16 cellular contexts compared by ENCODE assay signal in the genomic region with DNA sequence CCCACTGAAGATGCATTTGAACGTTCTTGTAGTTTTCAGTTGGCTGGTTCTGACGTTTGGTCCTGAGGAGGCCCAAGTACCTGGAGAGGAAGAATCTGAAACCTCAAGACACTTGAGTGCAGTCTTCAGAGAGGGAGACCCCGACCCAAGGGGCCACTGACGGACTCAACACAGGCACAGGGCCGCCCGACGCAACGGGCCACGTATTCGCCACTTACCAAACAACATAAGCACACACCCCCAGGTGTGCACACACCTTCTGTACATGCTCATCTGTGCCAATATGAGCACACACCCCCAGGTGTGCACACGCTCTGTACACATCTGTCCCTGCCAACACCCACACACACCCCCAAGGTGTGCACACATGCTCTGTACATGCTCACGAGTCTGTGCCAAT.
A peak's percentile ranks its signal among the peaks of the same experiment; 100 is the strongest.
DNase-seq lines count a peak whose midpoint lies in the region; ATAC-seq and TF ChIP-seq lines count a peak whose summit lies in the region.
"Had no signal": no experiment of that assay in that cellular context is flagged by ENCODE, and none has a peak within 500 bp of the region (broad histone marks: within the 10 kb centered on the region; RNA-seq: fewer than 3 reads in every experiment).

No MANE protein-coding gene starts in this region.

- H3K27ac Mint-ChIP-seq in naive B cell (no peak overlapping the region), type B pancreatic cell (peak overlapping the region; percentile 79)
- no peak overlapping the region for H3K27ac Mint-ChIP-seq in activated naive CD4-positive, alpha-beta T cell treated with anti-CD3 and anti-CD28 coated beads for 36 hours

- H3K4me1 Mint-ChIP-seq in naive B cell (peaks cover 25 to 31% (median 27%) of the 10 kb centered on the region in 3 donors), type B pancreatic cell (ENCODE audit: unreplicated experiment) (peaks cover 69% of the 10 kb centered on the region)
- H3K4me1 Mint-ChIP-seq in activated naive CD4-positive, alpha-beta T cell treated with anti-CD3 and anti-CD28 coated beads for 36 hours (ENCODE audit: low read depth), result peaks cover 10% of the 10 kb centered on the region

- H3K36me3 Mint-ChIP-seq in naive B cell (no peaks in the 10 kb centered on the region), type B pancreatic cell (peaks cover 10% of the 10 kb centered on the region)
- H3K36me3 Mint-ChIP-seq in activated naive CD4-positive, alpha-beta T cell treated with anti-CD3 and anti-CD28 coated beads for 36 hours (ENCODE audit: low read depth), result no peaks in the 10 kb centered on the region

- peaks cover 0 to 4% (median 0%) of the 10 kb centered on the region in 7 donors for H3K9me3 Mint-ChIP-seq in naive B cell
- H3K9me3 Mint-ChIP-seq in type B pancreatic cell, result no peaks in the 10 kb centered on the region
- no peaks in the 10 kb centered on the region for H3K9me3 Mint-ChIP-seq in activated naive CD4-positive, alpha-beta T cell treated with anti-CD3 and anti-CD28 coated beads for 36 hours
- H3K9me3 Mint-ChIP-seq: H9 had no signal

- ATAC-seq in naive B cell (ENCODE audit: low read depth in 2 of 2) (no peak), HG03175 (IDR thresholded peaks at IDR 0.05; ENCODE audit: unreplicated experiment) (no peak), HG03196 (IDR thresholded peaks at IDR 0.05; ENCODE audit: unreplicated experiment) (no peak)

- H3K36me3 ChIP-seq in OCI-LY7 (ENCODE audit: insufficient read depth, low read length) (no peaks in the 10 kb centered on the region), esophagus muscularis mucosa (no peaks in the 10 kb centered on the region)

- no peak for TF ChIP-seq POLR2A in esophagus muscularis mucosa (IDR thresholded peaks at IDR 0.05; ENCODE audit: low read depth)

- CTCF ChIA-PET in OCI-LY7 (lab: Charles Lee; ENCODE audit: unreplicated experiment), result no interaction called here
- CTCF ChIA-PET in activated naive CD4-positive, alpha-beta T cell treated with anti-CD3 and anti-CD28 coated beads for 36 hours (lab: Charles Lee), result no interaction called here

- H3K4me3 Mint-ChIP-seq in naive B cell, result peak overlapping the region in 6 of 8 donors; percentile 40 to 82 (median 76)
- H3K4me3 Mint-ChIP-seq in type B pancreatic cell, result no peak overlapping the region
- H3K4me3 Mint-ChIP-seq in activated naive CD4-positive, alpha-beta T cell treated with anti-CD3 and anti-CD28 coated beads for 36 hours, result no peak overlapping the region
- H3K4me3 Mint-ChIP-seq: H9 had no signal

- no peak for TF ChIP-seq EP300 in esophagus muscularis mucosa (IDR thresholded peaks at IDR 0.05)

- peak overlapping the region; percentile 50; the same call in 1 of the 2 replicates for H2AFZ ChIP-seq in OCI-LY7 (ENCODE audit: low read length)

- peak overlapping the region; percentile 5 for H3K4me3 ChIP-seq in OCI-LY7 (ENCODE audit: low read depth, low read length, poor library complexity, severe bottlenecking)
- no peak overlapping the region for H3K4me3 ChIP-seq in esophagus muscularis mucosa
- H3K4me3 ChIP-seq: SJSA1 had no signal

- H4K20me1 ChIP-seq in OCI-LY7 (ENCODE audit: insufficient read depth, low read length), result no peaks in the 10 kb centered on the region

- intact Hi-C loops in OCI-LY7 (cut with micrococcal nuclease; ENCODE audit: unreplicated experiment), result loop anchor here (5.0 kb wide), 1 partner anchor 109 kb away; no protein-coding TSS in a partner anchor
- intact Hi-C loops in esophagus muscularis mucosa (cut with DNase I), result loop anchor here (10.0 kb wide), 1 partner anchor 64 kb away; a partner anchor contains a TSS
- intact Hi-C loops in activated naive CD4-positive, alpha-beta T cell treated with anti-CD3 and anti-CD28 coated beads for 36 hours (cut with micrococcal nuclease), result no loop called here

- WGBS in esophagus muscularis mucosa, result 91% methylated on average over 12 of the region's 12 CpGs

- no peak for TF ChIP-seq CTCF in OCI-LY7 (conservative IDR thresholded peaks at IDR 0.05; ENCODE audit: low read length)
- TF ChIP-seq CTCF in esophagus muscularis mucosa (IDR thresholded peaks at IDR 0.05), result no peak
- TF ChIP-seq CTCF in type B pancreatic cell (conservative IDR thresholded peaks at IDR 0.05), result no peak

- peaks cover 20% of the 10 kb centered on the region for H3K4me1 ChIP-seq in OCI-LY7 (ENCODE audit: insufficient read depth, low read length, poor library complexity, severe bottlenecking)
- peaks cover 57 to 97% (median 89%) of the 10 kb centered on the region in 4 donors for H3K4me1 ChIP-seq in esophagus muscularis mucosa

- no TSS peak for BruUV-seq in OCI-LY7 (replicated peaks; lab: Mats Ljungman, UMichigan)

- POLR2A ChIA-PET in OCI-LY7 (lab: Charles Lee), result interaction anchor here (0.8 kb wide), 1 partner anchor 59 kb away, joined by 3 read pairs; no protein-coding TSS in a partner anchor

- H3K27me3 ChIP-seq in esophagus muscularis mucosa, result no peaks in the 10 kb centered on the region
- H3K27me3 ChIP-seq: SJSA1 had no signal

- H3K9me2 ChIP-seq in OCI-LY7 (ENCODE audit: insufficient read depth, low read length), result no peaks in the 10 kb centered on the region

- H3K9me3 ChIP-seq in OCI-LY7 (ENCODE audit: low read length) (no peaks in the 10 kb centered on the region), esophagus muscularis mucosa (no peaks in the 10 kb centered on the region)
- H3K9me3 ChIP-seq: SJSA1 had no signal

- H3K27me3 Mint-ChIP-seq in naive B cell (peaks cover 55 to 75% (median 63%) of the 10 kb centered on the region in 3 donors), type B pancreatic cell (no peaks in the 10 kb centered on the region)
- peaks cover 23% of the 10 kb centered on the region for H3K27me3 Mint-ChIP-seq in activated naive CD4-positive, alpha-beta T cell treated with anti-CD3 and anti-CD28 coated beads for 36 hours (ENCODE audit: low read depth)

- H3K27ac ChIP-seq in OCI-LY7 (ENCODE audit: low read depth, low read length, poor library complexity, severe bottlenecking) (peak overlapping the region; percentile 24), esophagus muscularis mucosa (replicated peaks in 1 of 4) (peak overlapping the region in 3 of 4 donors; percentile 80 to 93 (median 90))
- H3K27ac ChIP-seq: RWPE1, SJSA1 had no signal

- no peak for DNase-seq in OCI-LY7 (ENCODE audit: low spot score)
- no peak for DNase-seq in esophagus muscularis mucosa (ENCODE audit: extremely low spot score)
- DNase-seq in naive B cell, result no peak
- no peak for DNase-seq in type B pancreatic cell (ENCODE audit: extremely low spot score, unreplicated experiment)
- no peak for DNase-seq in NCI-H446 (lab: John Stamatoyannopoulos, UW)
- DNase-seq in activated naive CD4-positive, alpha-beta T cell treated with anti-CD3 and anti-CD28 coated beads for 36 hours, result no peak
- DNase-seq: COR-L47, DMS153, H9, NCI-H1436, NCI-H2029 treated with DMSO at 0.1 percent for 48 hours, NCI-H524 had no signal

- no peaks in the 10 kb centered on the region for H3K79me2 ChIP-seq in OCI-LY7 (ENCODE audit: insufficient read depth, low read depth, low read length)

- peak overlapping the region; percentile 76 for H3K4me2 ChIP-seq in OCI-LY7 (ENCODE audit: low read length)

Comparison
In these comparisons a context has a peak if more than half of its experiments do, and no peak if none do; other contexts are left out.
1. H3K4me3 Mint-ChIP-seq: peak in naive B cell (6 of 8); none in type B pancreatic cell (single experiment) and activated naive CD4-positive, alpha-beta T cell treated with anti-CD3 and anti-CD28 coated beads for 36 hours (single experiment).